In genomic region chr2:72796766-72797165, GRCh38 we compare ENCODE assay signal across 31 cellular contexts.
"Had no signal": no experiment of that assay in that cellular context is flagged by ENCODE, and none has a peak within 500 bp of the region (broad histone marks: within the 10 kb centered on the region; RNA-seq: fewer than 3 reads in every experiment).

No MANE protein-coding gene starts in this region.

- H3K4me1 ChIP-seq: ascending aorta, breast epithelium had no signal

- H3K9me3 ChIP-seq: ascending aorta, breast epithelium had no signal

- H3K27me3 ChIP-seq: ascending aorta, breast epithelium, cardiac muscle cell, dorsolateral prefrontal cortex had no signal

- H3K4me3 ChIP-seq: ascending aorta, breast epithelium, cardiac muscle cell, coronary artery, dorsolateral prefrontal cortex had no signal

- H3K4me1 Mint-ChIP-seq: endodermal cell had no signal

- DNase-seq: activated B cell treated with CpG ODN at 0.5 μM for 24 hours; activated CD4-positive, alpha-beta T cell treated with anti-CD3 and anti-CD28 coated beads for 48 hours; activated CD4-positive, alpha-beta T cell treated with anti-CD3 and anti-CD28 coated beads, Interleukin-2, amount 50 U/mL, for 1 hour; activated CD4-positive, alpha-beta T cell treated with anti-CD3 and anti-CD28 coated beads, Interleukin-2, amount 50 U/mL, for 48 hours; activated CD8-positive, alpha-beta memory T cell treated with anti-CD3 and anti-CD28 coated beads for 24 hours; activated CD8-positive, alpha-beta T cell treated with anti-CD3 and anti-CD28 coated beads for 36 hours; activated effector memory CD4-positive, alpha-beta T cell treated with Interleukin-2 at 50 U/mL for 16 hours; activated gamma-delta T cell treated with Interleukin-2 at 50 U/mL for 16 hours; activated naive CD4-positive, alpha-beta T cell treated with Interleukin-2 at 50 U/mL for 16 hours; activated naive CD8-positive, alpha-beta T cell treated with anti-CD3 and anti-CD28 coated beads, Interleukin-2, amount 10 ng/mL, durations not matched to agents 7 days and 5 days; activated T-cell treated with anti-CD3 and anti-CD28 coated beads, Interleukin-2, amount 50 U/mL, for 4 hours; central memory CD4-positive, alpha-beta T cell; dorsolateral prefrontal cortex; effector memory CD4-positive, alpha-beta T cell; endodermal cell; foreskin fibroblast; head of caudate nucleus; T-helper 17 cell; T1000; WERI-Rb-1 had no signal

- ATAC-seq: activated CD4-positive, CD25-positive, alpha-beta regulatory T cell treated with anti-CD3 and anti-CD28 coated beads, Interleukin-2, amount 50 U/mL, for 24 hours; activated CD8-positive, alpha-beta T cell treated with anti-CD3 and anti-CD28 coated beads for 36 hours; activated naive CD4-positive, alpha-beta T cell treated with anti-CD3 and anti-CD28 coated beads, Interleukin-2, amount 50 U/mL, for 72 hours; activated T-cell treated with anti-CD3 and anti-CD28 coated beads, Interleukin-2, amount 50 U/mL, for 4 hours; activated T-helper 17 cell treated with anti-CD3 and anti-CD28 coated beads, Interleukin-2, amount 50 U/mL, for 72 hours; esophagus mucosa; T-helper 17 cell had no signal

- H3K9me3 Mint-ChIP-seq: activated B cell treated with CpG ODN at 0.5 μM for 24 hours; activated naive CD4-positive, alpha-beta T cell treated with anti-CD3 and anti-CD28 coated beads, Interleukin-2, amount 50 U/mL, for 72 hours; activated T-cell treated with anti-CD3 and anti-CD28 coated beads, Interleukin-2, amount 50 U/mL, for 4 hours; brain; dendritic cell treated with granulocyte-macrophage colony-stimulating factor and Interleukin-4, amounts not matched to agents 40 ng/mL and 50 ng/mL, for 4 days; endodermal cell; T-helper 2 cell treated with Interferon-gamma antibody and Interleukin-4, amounts not matched to agents 5 μg/mL and 100 μg/mL, for 36 hours had no signal

- H3K4me3 Mint-ChIP-seq: activated B cell treated with CpG ODN at 0.5 μM for 24 hours; activated CD8-positive, alpha-beta T cell treated with anti-CD3 and anti-CD28 coated beads for 36 hours; activated naive CD8-positive, alpha-beta T cell treated with anti-CD3 and anti-CD28 coated beads, Interleukin-2, amount 10 ng/mL, durations not matched to agents 7 days and 5 days; activated T-cell treated with anti-CD3 and anti-CD28 coated beads, Interleukin-2, amount 50 U/mL, for 4 hours; activated T-helper 17 cell treated with anti-CD3 and anti-CD28 coated beads, Interleukin-2, amount 50 U/mL, for 72 hours; brain; dendritic cell treated with granulocyte-macrophage colony-stimulating factor and Interleukin-4, amounts not matched to agents 40 ng/mL and 50 ng/mL, for 4 days; endodermal cell; T-helper 17 cell; T-helper 2 cell treated with Interferon-gamma antibody and Interleukin-4, amounts not matched to agents 5 μg/mL and 100 μg/mL, for 36 hours had no signal

- H3K36me3 Mint-ChIP-seq: activated naive CD4-positive, alpha-beta T cell treated with anti-CD3 and anti-CD28 coated beads, Interleukin-2, amount 50 U/mL, for 72 hours had no signal

- H3K36me3 ChIP-seq: ascending aorta, breast epithelium, cardiac muscle cell, WERI-Rb-1 had no signal

- H3K27me3 Mint-ChIP-seq: activated B cell treated with CpG ODN at 0.5 μM for 24 hours; activated CD8-positive, alpha-beta T cell treated with anti-CD3 and anti-CD28 coated beads for 36 hours; activated naive CD8-positive, alpha-beta T cell treated with anti-CD3 and anti-CD28 coated beads, Interleukin-2, amount 10 ng/mL, durations not matched to agents 7 days and 5 days; activated T-helper 17 cell treated with anti-CD3 and anti-CD28 coated beads, Interleukin-2, amount 50 U/mL, for 72 hours; brain; T-helper 17 cell had no signal

- H3K27ac ChIP-seq: ascending aorta, breast epithelium, cardiac muscle cell, coronary artery, WERI-Rb-1 had no signal

- H3K27ac Mint-ChIP-seq: activated B cell treated with CpG ODN at 0.5 μM for 24 hours; activated CD8-positive, alpha-beta T cell treated with anti-CD3 and anti-CD28 coated beads for 36 hours; activated naive CD4-positive, alpha-beta T cell treated with anti-CD3 and anti-CD28 coated beads, Interleukin-2, amount 50 U/mL, for 72 hours; activated naive CD8-positive, alpha-beta T cell treated with anti-CD3 and anti-CD28 coated beads, Interleukin-2, amount 10 ng/mL, durations not matched to agents 7 days and 5 days; activated T-helper 17 cell treated with anti-CD3 and anti-CD28 coated beads, Interleukin-2, amount 50 U/mL, for 72 hours; brain; dendritic cell treated with granulocyte-macrophage colony-stimulating factor and Interleukin-4, amounts not matched to agents 40 ng/mL and 50 ng/mL, for 4 days; endodermal cell; T-helper 17 cell; T-helper 2 cell treated with Interferon-gamma antibody and Interleukin-4, amounts not matched to agents 5 μg/mL and 100 μg/mL, for 36 hours had no signal
